ENCODE assay signal across 16 cellular contexts in the genomic region with DNA sequence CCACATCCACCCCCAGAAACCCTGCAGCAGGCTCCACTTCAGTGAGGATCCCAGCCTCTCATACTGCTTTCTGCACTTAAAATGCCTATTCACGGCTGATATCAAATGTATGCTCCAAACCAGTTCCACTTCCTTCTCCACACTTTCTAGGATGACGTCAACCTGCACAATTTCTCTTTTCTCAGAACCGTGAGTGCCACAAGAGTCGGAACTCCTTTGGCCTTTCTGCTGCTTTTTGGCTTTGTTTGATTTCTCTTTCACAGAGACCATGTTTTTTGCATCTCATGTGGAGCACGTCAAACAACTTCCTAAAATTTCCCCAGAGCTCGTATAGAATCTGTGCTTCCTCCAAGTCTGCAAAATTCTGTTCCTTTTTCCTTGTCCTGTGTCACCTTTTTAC.
A peak's percentile ranks its signal among the peaks of the same experiment; 100 is the strongest.
DNase-seq lines count a peak whose midpoint lies in the region; ATAC-seq, FAIRE-seq and TF ChIP-seq lines count a peak whose summit lies in the region.
"Had no signal": no experiment of that assay in that cellular context is flagged by ENCODE, and none has a peak within 500 bp of the region (broad histone marks: within the 10 kb centered on the region; RNA-seq: fewer than 3 reads in every experiment).

No MANE protein-coding gene starts in this region.

- peaks cover 43% of the 10 kb centered on the region for H3K4me1 ChIP-seq in BLaER1
- H3K4me1 ChIP-seq in OCI-LY3 (ENCODE audit: low read length), result peaks cover 7% of the 10 kb centered on the region
- H3K4me1 ChIP-seq in HepG2 (ENCODE audit: insufficient read depth, low read length), result no peaks in the 10 kb centered on the region
- no peaks in the 10 kb centered on the region for H3K4me1 ChIP-seq in HAP-1

- no peak for FAIRE-seq in HepG2 (lab: Jason Lieb, UNC)

- TF ChIP-seq RAD21 in HepG2 (CRISPR knock-in tag; IDR thresholded peaks at IDR 0.05), result no peak

- no peaks in the 10 kb centered on the region for H3K36me3 ChIP-seq in BLaER1
- no peaks in the 10 kb centered on the region for H3K36me3 ChIP-seq in OCI-LY3 (replicated peaks; ENCODE audit: low read depth, low read length)
- no peaks in the 10 kb centered on the region for H3K36me3 ChIP-seq in HepG2 (replicated peaks in 1 of 2; ENCODE audit: control insufficient read depth in 1 of 2, insufficient read depth in 2 of 2, low read length in 2 of 2)
- H3K36me3 ChIP-seq in HAP-1 (replicated peaks), result no peaks in the 10 kb centered on the region
- H3K36me3 ChIP-seq: sigmoid colon had no signal

- in situ Hi-C loops in KBM-7 (cut with MboI; ENCODE audit: low pct_unique_long_range_greater_than_20kb, low sequenced_read_pairs), result no loop called here
- in situ Hi-C loops in HepG2 (cut with HindIII; ENCODE audit: extremely low pct_ligation_motif_present, low pct_unique_long_range_greater_than_20kb), result no loop called here
- in situ Hi-C loops in HAP-1 (cut with MboI; ENCODE audit: low sequenced_read_pairs), result no loop called here

- H3K27ac ChIP-seq in BLaER1 (no peak overlapping the region), OCI-LY3 (ENCODE audit: low read length) (no peak overlapping the region), HepG2 (ENCODE audit: extremely low read length, insufficient read depth, low read length) (no peak overlapping the region)
- H3K27ac ChIP-seq: sigmoid colon had no signal

- DNase-seq in KBM-7 (peak; percentile 71), HepG2 (ENCODE audit: low spot score) (no peak), HAP-1 (ENCODE audit: low spot score in 2 of 2) (no peak)
- no peak for DNase-seq in NK-92 treated with Interleukin-12 subunit alpha and Interleukin-12 subunit beta, amount 100 ng/mL, for 24 hours (lab: John Stamatoyannopoulos, UW)
- DNase-seq in stimulated activated naive CD4-positive, alpha-beta T cell treated with Interleukin-2 at 50 U/mL for 16 hours (lab: John Stamatoyannopoulos, UW), result no peak
- DNase-seq: activated CD4-positive, alpha-beta T cell treated with anti-CD3 and anti-CD28 coated beads, Interleukin-2, amount 10 ng/mL, durations not matched to agents 7 days and 5 days; DMS 273 treated with DMSO at 0.1 percent for 48 hours; islet precursor cell; NCI-H1105; NCI-H524 treated with DMSO at 0.1 percent for 48 hours; occipital lobe; sigmoid colon; stimulated activated CD4-positive, alpha-beta T cell treated with anti-CD3 and anti-CD28 coated beads, Interleukin-2, amount 100 ng/mL, for 48 hours had no signal

- intact Hi-C loops in HepG2 (cut with micrococcal nuclease; ENCODE audit: unreplicated experiment), result no loop called here

- no peak overlapping the region for H3K9ac ChIP-seq in BLaER1
- H3K9ac ChIP-seq in OCI-LY3 (ENCODE audit: low read length), result no peak overlapping the region
- no peak overlapping the region for H3K9ac ChIP-seq in HepG2 (ENCODE audit: insufficient read depth, low read depth, low read length)

- H3K27me3 ChIP-seq in BLaER1 (no peaks in the 10 kb centered on the region), OCI-LY3 (ENCODE audit: low read depth, low read length) (peaks cover 6% of the 10 kb centered on the region; the same call in 1 of the 2 replicates), HepG2 (ENCODE audit: control insufficient read depth in 1 of 2, insufficient read depth in 2 of 2, low read length in 2 of 2) (peaks cover 6 to 57% of the 10 kb centered on the region in 2 experiments; a peak in 4 of 5 replicates), HAP-1 (ENCODE audit: low read depth) (no peaks in the 10 kb centered on the region)
- H3K27me3 ChIP-seq: sigmoid colon had no signal

- no TSS peak for BruUV-seq in HepG2 (replicated peaks; lab: Mats Ljungman, UMichigan)

- H2AFZ ChIP-seq in OCI-LY3 (ENCODE audit: low read depth, low read length) (no peak overlapping the region), HepG2 (ENCODE audit: low read length) (no peak overlapping the region)

- POLR2A ChIA-PET in HepG2 (lab: Yijun Ruan, JAX), result no interaction called here

- TF ChIP-seq EP300 in HepG2 (IDR thresholded peaks at IDR 0.05; ENCODE audit: low read depth in 2 of 2, low read length in 2 of 2) (no peak), HepG2 (CRISPR knock-in tag; IDR thresholded peaks at IDR 0.05; ENCODE audit: borderline replicate concordance) (no peak)

- CTCF ChIA-PET in HepG2 (lab: Yijun Ruan, JAX; ENCODE audit: low intra/inter-chr PET ratio, low total read pairs), result no interaction called here

- H4K20me1 ChIP-seq in BLaER1, result no peaks in the 10 kb centered on the region
- H4K20me1 ChIP-seq in OCI-LY3 (ENCODE audit: insufficient read depth, low read length), result no peaks in the 10 kb centered on the region
- no peaks in the 10 kb centered on the region for H4K20me1 ChIP-seq in HepG2 (ENCODE audit: insufficient read depth, low read length)

- TF ChIP-seq CTCF in OCI-LY3 (IDR thresholded peaks at IDR 0.05; ENCODE audit: low read depth, low read length) (no peak), HepG2 (CRISPR knock-in tag; IDR thresholded peaks at IDR 0.05) (no peak)

- TF ChIP-seq POLR2A in HepG2 (IDR thresholded peaks at IDR 0.05; ENCODE audit: insufficient read depth in 1 of 2, low read depth in 2 of 2, low read length in 2 of 2), result no peak

- ATAC-seq in HepG2 (no peak), HG02970 (IDR thresholded peaks at IDR 0.05; ENCODE audit: low FRiP score, unreplicated experiment) (no peak)

- H3K79me2 ChIP-seq in OCI-LY3 (ENCODE audit: low read length) (no peaks in the 10 kb centered on the region), HepG2 (ENCODE audit: insufficient read depth, low read length) (no peaks in the 10 kb centered on the region)

- WGBS in HepG2 (ENCODE audit: low lambda C conversion rate), result 19% methylated on average over 6 of the region's 6 CpGs

- peak overlapping the region; percentile 56 for H3K4me2 ChIP-seq in BLaER1
- peak overlapping the region; percentile 33 for H3K4me2 ChIP-seq in OCI-LY3 (ENCODE audit: low read length)
- no peak overlapping the region for H3K4me2 ChIP-seq in HepG2 (ENCODE audit: low read depth, low read length)

- no peak overlapping the region for H3K4me3 ChIP-seq in BLaER1
- no peak overlapping the region for H3K4me3 ChIP-seq in OCI-LY3 (ENCODE audit: low read length)
- H3K4me3 ChIP-seq in HepG2 (replicated peaks in 1 of 3; ENCODE audit: insufficient read depth in 1 of 3, low read depth in 2 of 3, low read length in 3 of 3), result no peak overlapping the region
- H3K4me3 ChIP-seq in HAP-1, result no peak overlapping the region
- H3K4me3 ChIP-seq: sigmoid colon had no signal

- peaks cover 8% of the 10 kb centered on the region for H3K9me3 ChIP-seq in BLaER1
- H3K9me3 ChIP-seq in OCI-LY3 (ENCODE audit: insufficient read depth, low read length), result no peaks in the 10 kb centered on the region
- H3K9me3 ChIP-seq in HepG2 (ENCODE audit: low read length), result no peaks in the 10 kb centered on the region
- H3K9me3 ChIP-seq in HAP-1, result no peaks in the 10 kb centered on the region

TF ChIP-seq in HepG2, 621 proteins besides CTCF, POLR2A, EP300 and RAD21:
- TF ChIP-seq CREB1 (IDR thresholded peaks at IDR 0.05) (peak; percentile 66; the same call in 1 of the 2 replicates), CREB1 (CRISPR knock-in tag; IDR thresholded peaks at IDR 0.05) (no peak), ATF7 (IDR thresholded peaks at IDR 0.05) (peak; percentile 87), ATF7 (CRISPR knock-in tag; IDR thresholded peaks at IDR 0.05) (no peak), ZNF607 (CRISPR knock-in tag; IDR thresholded peaks at IDR 0.05; ENCODE audit: borderline replicate concordance) (no peak)
